Comparison of ENCODE assay signal across 9 cellular contexts in genomic region chr13:22126433-22127021, GRCh38.
DNase-seq lines count a peak whose midpoint lies in the region; ATAC-seq and TF ChIP-seq lines count a peak whose summit lies in the region.
"Had no signal": no experiment of that assay in that cellular context is flagged by ENCODE, and none has a peak within 500 bp of the region (broad histone marks: within the 10 kb centered on the region; RNA-seq: fewer than 3 reads in every experiment).

No MANE protein-coding gene starts in this region.

- peaks cover 10% of the 10 kb centered on the region for H3K36me3 Mint-ChIP-seq in activated CD8-positive, alpha-beta T cell treated with anti-CD3 and anti-CD28 coated beads for 36 hours (ENCODE audit: low read depth)

- no peaks in the 10 kb centered on the region for H3K36me3 ChIP-seq in left lung

- peak overlapping the region; percentile 58 for H3K27ac Mint-ChIP-seq in activated CD8-positive, alpha-beta T cell treated with anti-CD3 and anti-CD28 coated beads for 36 hours

- POLR2A ChIA-PET in activated CD8-positive, alpha-beta T cell treated with anti-CD3 and anti-CD28 coated beads for 36 hours (lab: Charles Lee): interaction anchor here (0.6 to 1.0 kb wide), 2 partner anchors 51 to 53 kb away, joined by 3 read pairs; no protein-coding TSS in a partner anchor

- DNase-seq in activated CD8-positive, alpha-beta T cell treated with anti-CD3 and anti-CD28 coated beads for 36 hours: peak; percentile 22
- DNase-seq in iPS-NIHi7 (ENCODE audit: extremely low spot score) (no peak), left lobe of liver (ENCODE audit: low spot score) (no peak), UCSD-AML1 (lab: John Stamatoyannopoulos, UW; ENCODE audit: unreplicated experiment) (no peak), left lung (no peak)

- H3K27me3 Mint-ChIP-seq in activated CD8-positive, alpha-beta T cell treated with anti-CD3 and anti-CD28 coated beads for 36 hours: no peaks in the 10 kb centered on the region

- no peak overlapping the region for H3K4me3 ChIP-seq in left lung

- peak; percentile 97 for ATAC-seq in GM18498 (IDR thresholded peaks at IDR 0.05; ENCODE audit: unreplicated experiment)
- peak; percentile 54 for ATAC-seq in GM19468 (IDR thresholded peaks at IDR 0.05; ENCODE audit: extremely low read depth, unreplicated experiment)
- ATAC-seq in HG03135 (IDR thresholded peaks at IDR 0.05; ENCODE audit: unreplicated experiment): peak; percentile 98
- ATAC-seq in activated CD8-positive, alpha-beta T cell treated with anti-CD3 and anti-CD28 coated beads for 36 hours: peak; percentile 80
- no peak for ATAC-seq in left lobe of liver
- ATAC-seq in left lung: no peak
- ATAC-seq: Panc1 had no signal

- no peaks in the 10 kb centered on the region for H3K4me1 ChIP-seq in left lung

- CTCF ChIA-PET in activated CD8-positive, alpha-beta T cell treated with anti-CD3 and anti-CD28 coated beads for 36 hours (lab: Charles Lee): no interaction called here

- peaks cover 13% of the 10 kb centered on the region for H3K9me3 Mint-ChIP-seq in activated CD8-positive, alpha-beta T cell treated with anti-CD3 and anti-CD28 coated beads for 36 hours

- H3K4me1 Mint-ChIP-seq in activated CD8-positive, alpha-beta T cell treated with anti-CD3 and anti-CD28 coated beads for 36 hours (ENCODE audit: low read depth): peaks cover 38% of the 10 kb centered on the region

- intact Hi-C loops in activated CD8-positive, alpha-beta T cell treated with anti-CD3 and anti-CD28 coated beads for 36 hours (cut with micrococcal nuclease): no loop called here
- intact Hi-C loops in left lung (cut with DNase I): no loop called here

- no peak overlapping the region for H3K27ac ChIP-seq in left lung

- H3K4me3 Mint-ChIP-seq in activated CD8-positive, alpha-beta T cell treated with anti-CD3 and anti-CD28 coated beads for 36 hours: no peak overlapping the region

- TF ChIP-seq CTCF in activated CD8-positive, alpha-beta T cell treated with anti-CD3 and anti-CD28 coated beads for 36 hours (IDR thresholded peaks at IDR 0.05): no peak
- no peak for TF ChIP-seq CTCF in left lung (IDR thresholded peaks at IDR 0.05)

- no peaks in the 10 kb centered on the region for H3K27me3 ChIP-seq in left lung

- H3K9me3 ChIP-seq in left lung: peaks cover 0 to 3% of the 10 kb centered on the region in 2 donors

Comparison
In these comparisons a context has a peak if more than half of its experiments do, and no peak if none do; other contexts are left out.
1. ATAC-seq: peak in GM18498 (single experiment), GM19468 (single experiment), HG03135 (single experiment) and activated CD8-positive, alpha-beta T cell treated with anti-CD3 and anti-CD28 coated beads for 36 hours (single experiment); none in left lobe of liver (single experiment) and left lung (single experiment).